8 cellular contexts compared by ENCODE assay signal in genomic region chr2:230864605-230865323, GRCh38. TPM values are rescaled to one million over a fixed set of nuclear protein-coding genes. Genes with fewer than 3 reads are reported as not detected.
DNase-seq lines count a peak whose midpoint lies in the region; ATAC-seq and TF ChIP-seq lines count a peak whose summit lies in the region.

ITM2C (plus strand) TSS chr2:230864942; CDS start chr2:230865026, 84 bp downstream.

- no peak for TF ChIP-seq EP300 in gastroesophageal sphincter (IDR thresholded peaks at IDR 0.05)

- CTCF ChIA-PET in RWPE1 (lab: Yijun Ruan, JAX), result interaction anchor here (0.5 to 0.9 kb wide), 6 partner anchors 12 to 476 kb away, joined by 3 read pairs; partner anchors contain the start of gene CAB39

- POLR2A ChIA-PET in RWPE1 (lab: Yijun Ruan, JAX; ENCODE audit: low non-redundant PET), result no interaction called here

- H3K27ac ChIP-seq in RWPE1 (peak within 1 kb of the TSS; percentile 24; the same call in 1 of the 2 replicates), gastroesophageal sphincter (peak within 1 kb of the TSS in 3 of 4 donors; percentile 77 to 85 (median 80)), thymus (ENCODE audit: low read depth) (peak within 1 kb of the TSS; percentile 91)

- H3K4me1 ChIP-seq in gastroesophageal sphincter (peaks cover 0 to 56% (median 26%) of the 10 kb centered on the region in 3 donors), thymus (ENCODE audit: control insufficient read depth, insufficient read depth, low read length) (peaks cover 22% of the 10 kb centered on the region)

- no peaks in the 10 kb centered on the region for H3K36me3 ChIP-seq in gastroesophageal sphincter
- no peaks in the 10 kb centered on the region for H3K36me3 ChIP-seq in thymus (ENCODE audit: control insufficient read depth, insufficient read depth)

- H3K4me3 ChIP-seq in gastroesophageal sphincter (peak within 1 kb of the TSS; percentile 54 to 89), thymus (ENCODE audit: low read length) (peak within 1 kb of the TSS; percentile 90)

- 0 to 1% methylated on average over 16 to 21 of the region's 77 CpGs for WGBS in gastroesophageal sphincter (ENCODE audit: low coverage in 1 of 2), 2 donors
- under 1% methylated on average over 77 of the region's 77 CpGs for WGBS in thymus

- H3K27me3 ChIP-seq in gastroesophageal sphincter (no peaks in the 10 kb centered on the region), thymus (ENCODE audit: control insufficient read depth, insufficient read depth) (no peaks in the 10 kb centered on the region)

- ATAC-seq in GM19452 (IDR thresholded peaks at IDR 0.05; ENCODE audit: unreplicated experiment) (peak; percentile 54), gastroesophageal sphincter (peak; percentile 85)

- DNase-seq in COLO829 (ENCODE audit: low spot score) (peak; percentile 58), HK-2 (ENCODE audit: unreplicated experiment) (peak; percentile 78), RWPE1 (ENCODE audit: low spot score) (peak; percentile 78), occipital lobe (lab: John Stamatoyannopoulos, UW) (peak; percentile 72)
- peak in 3 of 4 experiments; percentile 42 to 75 (median 58) for DNase-seq in activated naive CD4-positive, alpha-beta T cell (lab: John Stamatoyannopoulos, UW)

- TF ChIP-seq CTCF in RWPE1 (conservative IDR thresholded peaks at IDR 0.05; ENCODE audit: low read depth) (peak; percentile 84), gastroesophageal sphincter (IDR thresholded peaks at IDR 0.05) (peak in 2 of 4 experiments; percentile 20 to 56)

- no peaks in the 10 kb centered on the region for H3K9me3 ChIP-seq in gastroesophageal sphincter
- H3K9me3 ChIP-seq in thymus (ENCODE audit: control insufficient read depth), result no peaks in the 10 kb centered on the region

- TF ChIP-seq POLR2A in gastroesophageal sphincter (IDR thresholded peaks at IDR 0.05), result no peak

RNA-seq across cellular contexts. Expression of gene ITM2C, which starts in this region (rescaled TPM):
- 100 to 1,000 TPM in 1 of 4 donors, 10 to 100 TPM in 3; 70.2 to 141 (median 84.0) TPM for total RNA-seq in gastroesophageal sphincter
- 112 TPM for total RNA-seq in occipital lobe
- 79.4 TPM for polyA plus RNA-seq in thymus

Comparison
In these comparisons a context has a peak if more than half of its experiments do, and no peak if none do; other contexts are left out.
1. Peak in every context shown above with its lines: DNase-seq, ATAC-seq, H3K4me3 ChIP-seq and H3K27ac ChIP-seq.
2. H3K27ac ChIP-seq: peak in every context shown above with its lines; median percentile 91 in thymus; 80 in gastroesophageal sphincter; 24 in RWPE1.